Comparison of ENCODE assay signal across 1 cellular context in genomic region chr2:113754160-113754559, GRCh38.
TF ChIP-seq lines count a peak whose summit lies in the region.

No MANE protein-coding gene starts in this region.

TF ChIP-seq in GM12878, 131 proteins besides CTCF, POLR2A, EP300 and RAD21 (continued from another document):
- TF ChIP-seq USF2 (IDR thresholded peaks at IDR 0.05; ENCODE audit: borderline replicate concordance, low read depth, low read length) (no peak), ZSCAN29 (IDR thresholded peaks at IDR 0.05) (no peak), MXI1 (IDR thresholded peaks at IDR 0.05; ENCODE audit: low read depth, low read length) (no peak)
